10 cellular contexts compared by ENCODE assay signal in the genomic region with DNA sequence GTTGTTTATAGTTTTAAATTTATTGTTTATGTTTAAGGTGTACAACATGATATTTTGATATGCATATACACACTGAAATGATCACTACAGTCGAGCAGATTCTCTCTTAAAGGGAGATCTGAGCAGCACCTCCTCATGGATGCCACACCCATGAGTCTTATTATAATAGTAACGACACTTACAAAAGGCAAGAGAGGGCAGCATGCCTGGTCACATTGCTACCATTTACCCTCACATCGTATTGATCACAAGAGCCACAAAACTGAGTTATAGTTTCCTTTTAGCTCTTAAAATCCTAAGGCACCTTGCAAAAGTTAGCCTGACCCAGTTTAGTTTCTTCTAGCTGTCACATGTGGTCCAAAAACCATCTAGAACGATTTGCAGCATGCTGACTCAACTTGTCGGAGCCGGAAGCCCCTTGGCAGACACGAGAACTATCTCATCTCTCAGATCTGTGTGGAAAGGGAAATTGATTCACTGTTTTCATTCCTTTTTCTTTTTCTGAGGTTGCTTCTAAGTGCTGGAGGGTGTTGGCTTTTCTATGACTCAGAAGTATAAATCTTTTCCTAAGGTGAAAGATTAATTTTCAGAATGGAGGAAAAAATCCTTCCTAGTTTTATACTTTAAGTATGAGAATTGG.
DNase-seq lines count a peak whose midpoint lies in the region; ATAC-seq, FAIRE-seq and TF ChIP-seq lines count a peak whose summit lies in the region.
"Had no signal": no experiment of that assay in that cellular context is flagged by ENCODE, and none has a peak within 500 bp of the region (broad histone marks: within the 10 kb centered on the region; RNA-seq: fewer than 3 reads in every experiment).

No MANE protein-coding gene starts in this region.

- intact Hi-C loops in left lung (cut with DNase I) = no loop called here

- H3K9me3 ChIP-seq in T-helper 17 cell (ENCODE audit: control insufficient read depth, low read length, poor library complexity, severe bottlenecking) (no peaks in the 10 kb centered on the region), astrocyte (ENCODE audit: insufficient read depth, low read depth, low read length) (no peaks in the 10 kb centered on the region), left lung (no peaks in the 10 kb centered on the region)

- H3K36me3 ChIP-seq in astrocyte (ENCODE audit: insufficient read depth, low read length) (no peaks in the 10 kb centered on the region), left lung (no peaks in the 10 kb centered on the region)

- H3K36me3 Mint-ChIP-seq in T-helper 17 cell (ENCODE audit: low read depth) = no peaks in the 10 kb centered on the region
- H3K36me3 Mint-ChIP-seq in astrocyte (ENCODE audit: low read depth, unreplicated experiment) = no peaks in the 10 kb centered on the region

- no peak overlapping the region for H2AFZ ChIP-seq in astrocyte (ENCODE audit: low read depth, low read length)

- H4K20me1 ChIP-seq in astrocyte (ENCODE audit: insufficient read depth, low read length) = no peaks in the 10 kb centered on the region

- ATAC-seq in HG02571 (IDR thresholded peaks at IDR 0.05; ENCODE audit: unreplicated experiment) (peak; percentile 43), T-helper 17 cell (peak; percentile 91), left lung (peak; percentile 20)

- FAIRE-seq in astrocyte (lab: Jason Lieb, UNC) = peak; percentile 26
- FAIRE-seq: G401.6 had no signal

- DNase-seq in AG08396 (ENCODE audit: low spot score) = peak; percentile 35
- DNase-seq in T-helper 17 cell = peak; percentile 43 to 72 (median 56)
- DNase-seq in astrocyte (ENCODE audit: low read depth) = peak; percentile 98
- DNase-seq in left lung = peak in 1 of 2 donors; percentile 52
- DNase-seq in stimulated activated CD8-positive, alpha-beta memory T cell treated with anti-CD3 and anti-CD28 coated beads, Interleukin-15, amount 100 ng/mL, for 48 hours (ENCODE audit: low read depth in 2 of 2) = peak; percentile 65 to 67
- DNase-seq in NAMALWA (ENCODE audit: low spot score) = no peak
- no peak for DNase-seq in KG1 (lab: John Stamatoyannopoulos, UW)

- TF ChIP-seq CTCF in astrocyte (IDR thresholded peaks at IDR 0.05; ENCODE audit: insufficient read depth, low read depth, low read length) (no peak), left lung (IDR thresholded peaks at IDR 0.05) (no peak)

- peaks cover 81% of the 10 kb centered on the region for H3K4me1 Mint-ChIP-seq in T-helper 17 cell
- peaks cover 81% of the 10 kb centered on the region for H3K4me1 Mint-ChIP-seq in astrocyte (ENCODE audit: low read depth, unreplicated experiment)

- peak overlapping the region; percentile 70 for H3K4me2 ChIP-seq in astrocyte (ENCODE audit: low read length)

- H3K4me3 Mint-ChIP-seq in T-helper 17 cell (peak overlapping the region; percentile 94), astrocyte (ENCODE audit: unreplicated experiment) (no peak overlapping the region)

- H3K27me3 Mint-ChIP-seq in T-helper 17 cell = no peaks in the 10 kb centered on the region
- no peaks in the 10 kb centered on the region for H3K27me3 Mint-ChIP-seq in astrocyte (ENCODE audit: low read depth, unreplicated experiment)

- H3K79me2 ChIP-seq in astrocyte (ENCODE audit: insufficient read depth, low read length) = no peaks in the 10 kb centered on the region

- H3K27ac Mint-ChIP-seq in T-helper 17 cell = peak overlapping the region; percentile 99
- peak overlapping the region; percentile 83 for H3K27ac Mint-ChIP-seq in astrocyte (ENCODE audit: unreplicated experiment)

- peak overlapping the region; percentile 62 for H3K9ac ChIP-seq in astrocyte (ENCODE audit: low read length)

- peak overlapping the region; percentile 90 for H3K27ac ChIP-seq in astrocyte (ENCODE audit: low read depth, low read length)
- peak overlapping the region; percentile 40 to 50 for H3K27ac ChIP-seq in left lung

- H3K4me3 ChIP-seq in astrocyte (ENCODE audit: insufficient read depth, low read depth, low read length) = no peak overlapping the region
- H3K4me3 ChIP-seq in left lung = no peak overlapping the region
- H3K4me3 ChIP-seq: dorsolateral prefrontal cortex had no signal

- H3K4me1 ChIP-seq in astrocyte (ENCODE audit: insufficient read depth, low read length) (peaks cover 84% of the 10 kb centered on the region), left lung (peaks cover 13 to 52% of the 10 kb centered on the region in 2 donors)

- H3K27me3 ChIP-seq in astrocyte (ENCODE audit: insufficient read depth, low read length) (no peaks in the 10 kb centered on the region), left lung (no peaks in the 10 kb centered on the region)
- H3K27me3 ChIP-seq: dorsolateral prefrontal cortex had no signal

- no peaks in the 10 kb centered on the region for H3K9me3 Mint-ChIP-seq in astrocyte (ENCODE audit: unreplicated experiment)

Comparison
In these comparisons a context has a peak if more than half of its experiments do, and no peak if none do; other contexts are left out.
1. DNase-seq: peak in AG08396 (single experiment), T-helper 17 cell (3 of 3), astrocyte (single experiment) and stimulated activated CD8-positive, alpha-beta memory T cell treated with anti-CD3 and anti-CD28 coated beads, Interleukin-15, amount 100 ng/mL, for 48 hours (2 of 2); none in NAMALWA (single experiment) and KG1 (single experiment).
2. ATAC-seq: peak in every context shown above with its lines; median percentile 91 in T-helper 17 cell; 43 in HG02571; 20 in left lung.